ENCODE assay signal across 1 cellular context in genomic region chr1:155859881-155860841, GRCh38.
TF ChIP-seq lines count a peak whose summit lies in the region.

No MANE protein-coding gene starts in this region.

TF ChIP-seq in H1, 55 proteins besides CTCF, POLR2A, EP300 and RAD21:
- TF ChIP-seq CEBPB (IDR thresholded peaks at IDR 0.05; ENCODE audit: low read depth, low read length) (peak; percentile 48; the same call in 1 of the 2 replicates), YY1 (IDR thresholded peaks at IDR 0.05; ENCODE audit: low read depth, low read length) (peak; percentile 87), GABPA (IDR thresholded peaks at IDR 0.05; ENCODE audit: borderline replicate concordance, insufficient read depth, low read length) (no peak), KDM4A (IDR thresholded peaks at IDR 0.05; ENCODE audit: low read depth, low read length, severe bottlenecking) (peak; percentile 76), PHF8 (conservative IDR thresholded peaks at IDR 0.05; ENCODE audit: low read depth, low read length) (peak; percentile 70), JUN (IDR thresholded peaks at IDR 0.05; ENCODE audit: low read depth, low read length) (peak; percentile 74), CBX8 (IDR thresholded peaks at IDR 0.05; ENCODE audit: borderline replicate concordance, low read depth, low read length) (no peak), HDAC2 (IDR thresholded peaks at IDR 0.05; ENCODE audit: borderline replicate concordance in 1 of 2, low read depth in 2 of 2, low read length in 2 of 2) (no peak), RXRA (IDR thresholded peaks at IDR 0.05; ENCODE audit: insufficient read depth, low read depth, low read length) (no peak), BRCA1 (IDR thresholded peaks at IDR 0.05; ENCODE audit: low read depth, low read length) (no peak), SP1 (IDR thresholded peaks at IDR 0.05; ENCODE audit: low read depth, low read length) (peak; percentile 73; the same call in 1 of the 2 replicates), SIN3A (conservative IDR thresholded peaks at IDR 0.05 in 1 of 2, IDR thresholded peaks at IDR 0.05 in 1 of 2; ENCODE audit: low read depth in 1 of 2, low read length in 2 of 2) (0 out of 4 replicates have a peak, but pooled peaks of 1 of the 2 experiments have one; percentile 20), ATF2 (IDR thresholded peaks at IDR 0.05; ENCODE audit: low read length) (peak; percentile 98), POLR2AphosphoS5 (IDR thresholded peaks at IDR 0.05; ENCODE audit: low read depth, low read length) (peak; percentile 72; the same call in 1 of the 2 replicates), TAF1 (IDR thresholded peaks at IDR 0.05; ENCODE audit: low read depth, low read length) (peak; percentile 81), SP2 (IDR thresholded peaks at IDR 0.05; ENCODE audit: low read length) (no peak), MAX (IDR thresholded peaks at IDR 0.05) (peak; percentile 30; the same call in 1 of the 2 replicates), JUND (IDR thresholded peaks at IDR 0.05; ENCODE audit: low read length) (peak; percentile 91), TAF7 (optimal IDR thresholded peaks at IDR 0.05; ENCODE audit: borderline replicate concordance, low read depth, low read length) (peak; percentile 42), CREB1 (IDR thresholded peaks at IDR 0.05) (peak; percentile 60), USF2 (IDR thresholded peaks at IDR 0.05; ENCODE audit: low read length) (0 out of 2 replicates have a peak, but pooled peaks have one; percentile 11), EGR1 (IDR thresholded peaks at IDR 0.05; ENCODE audit: borderline replicate concordance, low read depth, low read length) (peak; percentile 62), ASH2L (IDR thresholded peaks at IDR 0.05; ENCODE audit: low read length) (peak; percentile 95)
